ENCODE assay signal across 13 cellular contexts in genomic region chr16:85370543-85370880, GRCh38.
DNase-seq lines count a peak whose midpoint lies in the region; ATAC-seq, FAIRE-seq and TF ChIP-seq lines count a peak whose summit lies in the region.
"Had no signal": no experiment of that assay in that cellular context is flagged by ENCODE, and none has a peak within 500 bp of the region (broad histone marks: within the 10 kb centered on the region; RNA-seq: fewer than 3 reads in every experiment).

No MANE protein-coding gene starts in this region.

- no peak overlapping the region for H3K9ac ChIP-seq in fibroblast of lung (ENCODE audit: insufficient read depth, low read length)

- no peaks in the 10 kb centered on the region for H3K36me3 ChIP-seq in fibroblast of lung (ENCODE audit: control insufficient read depth, insufficient read depth, low read length)
- no peaks in the 10 kb centered on the region for H3K36me3 ChIP-seq in osteoblast (ENCODE audit: insufficient read depth, low read length)
- H3K36me3 ChIP-seq in vagina, result no peaks in the 10 kb centered on the region
- H3K36me3 ChIP-seq: pancreas had no signal

- no peak overlapping the region for H3K4me2 ChIP-seq in fibroblast of lung (ENCODE audit: extremely low read depth, insufficient read depth, low read length)
- peak overlapping the region; percentile 50 for H3K4me2 ChIP-seq in osteoblast (ENCODE audit: insufficient read depth, low read length)

- H3K27me3 ChIP-seq in fibroblast of lung (ENCODE audit: control insufficient read depth, insufficient read depth, low read length), result no peaks in the 10 kb centered on the region
- no peaks in the 10 kb centered on the region for H3K27me3 ChIP-seq in osteoblast (ENCODE audit: insufficient read depth, low read length)
- no peaks in the 10 kb centered on the region for H3K27me3 ChIP-seq in vagina
- H3K27me3 ChIP-seq: pancreas had no signal

- TF ChIP-seq CTCF in fibroblast of lung (conservative IDR thresholded peaks at IDR 0.05 in 1 of 2, IDR thresholded peaks at IDR 0.05 in 1 of 2; ENCODE audit: low read depth in 1 of 2, low read length in 2 of 2) (no peak), osteoblast (IDR thresholded peaks at IDR 0.05; ENCODE audit: extremely low read depth, low read depth, low read length) (no peak), vagina (IDR thresholded peaks at IDR 0.05) (no peak), D721Med (IDR thresholded peaks at IDR 0.05; ENCODE audit: insufficient read depth, missing control alignments) (no peak)

- no peak overlapping the region for H3K4me3 ChIP-seq in fibroblast of lung (replicated peaks in 1 of 4; ENCODE audit: control extremely low read depth in 1 of 4, insufficient read depth in 1 of 4, low read depth in 3 of 4, low read length in 4 of 4)
- peak overlapping the region; percentile 65 for H3K4me3 ChIP-seq in osteoblast (ENCODE audit: insufficient read depth, low read length)
- peak overlapping the region in 1 of 2 donors; percentile 8 for H3K4me3 ChIP-seq in vagina
- H3K4me3 ChIP-seq: pancreas had no signal

- no peak overlapping the region for H2AFZ ChIP-seq in fibroblast of lung (ENCODE audit: low read length)
- peak overlapping the region; percentile 62 for H2AFZ ChIP-seq in osteoblast (ENCODE audit: low read length)

- FAIRE-seq in D721Med (lab: Jason Lieb, UNC), result no peak
- FAIRE-seq: G401.6, pancreas, RCC 7860, urothelium cell line had no signal

- H4K20me1 ChIP-seq in fibroblast of lung (ENCODE audit: control insufficient read depth, extremely low read depth, insufficient read depth, low read length), result no peaks in the 10 kb centered on the region
- peaks cover 3% of the 10 kb centered on the region for H4K20me1 ChIP-seq in osteoblast (ENCODE audit: insufficient read depth, low read length)

- H3K79me2 ChIP-seq in fibroblast of lung (ENCODE audit: control insufficient read depth, insufficient read depth, low read length) (no peaks in the 10 kb centered on the region), osteoblast (ENCODE audit: insufficient read depth, low read length) (peaks cover 8% of the 10 kb centered on the region)

- TF ChIP-seq POLR2A in vagina (IDR thresholded peaks at IDR 0.05), result no peak

- H3K9me3 ChIP-seq in fibroblast of lung (ENCODE audit: control insufficient read depth, insufficient read depth, low read depth, low read length) (no peaks in the 10 kb centered on the region), osteoblast (ENCODE audit: low read depth, low read length) (no peaks in the 10 kb centered on the region), vagina (no peaks in the 10 kb centered on the region)
- H3K9me3 ChIP-seq: pancreas had no signal

- peaks cover 19% of the 10 kb centered on the region for H3K4me1 ChIP-seq in fibroblast of lung (ENCODE audit: control insufficient read depth, extremely low read depth, insufficient read depth, low read length)
- peaks cover 33% of the 10 kb centered on the region for H3K4me1 ChIP-seq in osteoblast (ENCODE audit: insufficient read depth, low read length)
- H3K4me1 ChIP-seq in vagina, result peaks cover 59% of the 10 kb centered on the region
- H3K4me1 ChIP-seq: pancreas had no signal

- intact Hi-C loops in vagina (cut with DNase I), result no loop called here

- H3K27ac ChIP-seq in fibroblast of lung (ENCODE audit: insufficient read depth, low read length), result peak overlapping the region; percentile 23
- peak overlapping the region; percentile 59 for H3K27ac ChIP-seq in osteoblast (ENCODE audit: low read depth, low read length)
- H3K27ac ChIP-seq in vagina, result peak overlapping the region; percentile 39
- H3K27ac ChIP-seq: pancreas had no signal

- ATAC-seq in SK-N-SH treated with all-trans-retinoic acid at 6 μM for 48 hours, result peak; percentile 58; the same call in 1 of the 3 replicates

- DNase-seq in fibroblast of lung (ENCODE audit: low read depth in 2 of 2), result no peak
- no peak for DNase-seq in osteoblast (ENCODE audit: insufficient read length, low spot score, missing footprints)
- no peak for DNase-seq in vagina (ENCODE audit: extremely low spot score in 2 of 2)
- no peak for DNase-seq in activated effector memory CD4-positive, alpha-beta T cell treated with anti-CD3 and anti-CD28 coated beads, Interleukin-2, amount 50 U/mL, for 16 hours
- no peak for DNase-seq in D721Med (ENCODE audit: insufficient read length, low spot score)
- no peak for DNase-seq in dermis blood vessel endothelial cell
- DNase-seq: NCI-H1417 treated with DMSO at 0.1 percent for 48 hours, NCI-H510A treated with DMSO at 0.1 percent for 48 hours had no signal

TF ChIP-seq in SK-N-SH treated with all-trans-retinoic acid at 6 μM for 48 hours, 23 proteins besides CTCF, POLR2A, EP300 and RAD21:
- TF ChIP-seq, protein P1, sequence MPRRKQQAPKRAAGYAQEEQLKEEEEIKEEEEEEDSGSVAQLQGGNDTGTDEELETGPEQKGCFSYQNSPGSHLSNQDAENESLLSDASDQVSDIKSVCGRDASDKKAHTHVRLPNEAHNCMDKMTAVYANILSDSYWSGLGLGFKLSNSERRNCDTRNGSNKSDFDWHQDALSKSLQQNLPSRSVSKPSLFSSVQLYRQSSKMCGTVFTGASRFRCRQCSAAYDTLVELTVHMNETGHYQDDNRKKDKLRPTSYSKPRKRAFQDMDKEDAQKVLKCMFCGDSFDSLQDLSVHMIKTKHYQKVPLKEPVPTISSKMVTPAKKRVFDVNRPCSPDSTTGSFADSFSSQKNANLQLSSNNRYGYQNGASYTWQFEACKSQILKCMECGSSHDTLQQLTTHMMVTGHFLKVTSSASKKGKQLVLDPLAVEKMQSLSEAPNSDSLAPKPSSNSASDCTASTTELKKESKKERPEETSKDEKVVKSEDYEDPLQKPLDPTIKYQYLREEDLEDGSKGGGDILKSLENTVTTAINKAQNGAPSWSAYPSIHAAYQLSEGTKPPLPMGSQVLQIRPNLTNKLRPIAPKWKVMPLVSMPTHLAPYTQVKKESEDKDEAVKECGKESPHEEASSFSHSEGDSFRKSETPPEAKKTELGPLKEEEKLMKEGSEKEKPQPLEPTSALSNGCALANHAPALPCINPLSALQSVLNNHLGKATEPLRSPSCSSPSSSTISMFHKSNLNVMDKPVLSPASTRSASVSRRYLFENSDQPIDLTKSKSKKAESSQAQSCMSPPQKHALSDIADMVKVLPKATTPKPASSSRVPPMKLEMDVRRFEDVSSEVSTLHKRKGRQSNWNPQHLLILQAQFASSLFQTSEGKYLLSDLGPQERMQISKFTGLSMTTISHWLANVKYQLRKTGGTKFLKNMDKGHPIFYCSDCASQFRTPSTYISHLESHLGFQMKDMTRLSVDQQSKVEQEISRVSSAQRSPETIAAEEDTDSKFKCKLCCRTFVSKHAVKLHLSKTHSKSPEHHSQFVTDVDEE (CRISPR knock-in tag; IDR thresholded peaks at IDR 0.05), result no peak
